20 cellular contexts compared by ENCODE assay signal in genomic region chr4:26463386-26463785, GRCh38. TPM values are rescaled to one million over a fixed set of nuclear protein-coding genes. Genes with fewer than 3 reads are reported as not detected.
DNase-seq lines count a peak whose midpoint lies in the region; TF ChIP-seq lines count a peak whose summit lies in the region.
"Had no signal": no experiment of that assay in that cellular context is flagged by ENCODE, and none has a peak within 500 bp of the region (broad histone marks: within the 10 kb centered on the region; RNA-seq: fewer than 3 reads in every experiment).

No MANE protein-coding gene starts in this region.

- no peaks in the 10 kb centered on the region for H3K36me3 Mint-ChIP-seq in T-helper 2 cell treated with Interferon-gamma antibody and Interleukin-4, amounts not matched to agents 5 μg/mL and 100 μg/mL, for 36 hours (ENCODE audit: low read depth)
- H3K36me3 Mint-ChIP-seq: CD4-positive, alpha-beta memory T cell had no signal

- CTCF ChIA-PET in HEK293 (lab: Yijun Ruan, JAX), result interaction anchor here (0.7 kb wide), 1 partner anchor 306 kb away, joined by 4 read pairs; no protein-coding TSS in a partner anchor

- H3K36me3 ChIP-seq in HEK293 (ENCODE audit: control insufficient read depth in 2 of 2, insufficient read depth in 1 of 2, low read length in 2 of 2), result no peaks in the 10 kb centered on the region
- no peaks in the 10 kb centered on the region for H3K36me3 ChIP-seq in SJCRH30
- H3K36me3 ChIP-seq in muscle layer of colon (ENCODE audit: insufficient read depth, low read length), result no peaks in the 10 kb centered on the region

- POLR2A ChIA-PET in HEK293 (lab: Yijun Ruan, JAX), result no interaction called here

- no peak overlapping the region for H3K4me3 Mint-ChIP-seq in T-helper 2 cell treated with Interferon-gamma antibody and Interleukin-4, amounts not matched to agents 5 μg/mL and 100 μg/mL, for 36 hours
- H3K4me3 Mint-ChIP-seq: CD4-positive, alpha-beta memory T cell had no signal

- H3K9ac ChIP-seq in muscle layer of colon (ENCODE audit: low read length), result no peak overlapping the region
- H3K9ac ChIP-seq: GM23248 had no signal

- no peaks in the 10 kb centered on the region for H3K9me3 Mint-ChIP-seq in T-helper 2 cell treated with Interferon-gamma antibody and Interleukin-4, amounts not matched to agents 5 μg/mL and 100 μg/mL, for 36 hours

- H3K4me3 ChIP-seq in HEK293 (ENCODE audit: low read depth, low read length), result no peak overlapping the region
- H3K4me3 ChIP-seq in SJCRH30, result no peak overlapping the region
- no peak overlapping the region for H3K4me3 ChIP-seq in muscle layer of colon (ENCODE audit: low read depth in 1 of 2, low read length in 2 of 2)
- H3K4me3 ChIP-seq: GM23248 had no signal

- TF ChIP-seq CTCF in HEK293 (tag by site-specific recombination; IDR thresholded peaks at IDR 0.05), result no peak

- H3K27me3 Mint-ChIP-seq in T-helper 2 cell treated with Interferon-gamma antibody and Interleukin-4, amounts not matched to agents 5 μg/mL and 100 μg/mL, for 36 hours (ENCODE audit: low read depth), result no peaks in the 10 kb centered on the region

- H3K27me3 ChIP-seq in SJCRH30 (no peaks in the 10 kb centered on the region), muscle layer of colon (ENCODE audit: control insufficient read depth in 1 of 2, insufficient read depth in 2 of 2, low read length in 2 of 2) (no peaks in the 10 kb centered on the region)

- H3K27ac Mint-ChIP-seq in T-helper 2 cell treated with Interferon-gamma antibody and Interleukin-4, amounts not matched to agents 5 μg/mL and 100 μg/mL, for 36 hours, result no peak overlapping the region
- H3K27ac Mint-ChIP-seq: CD4-positive, alpha-beta memory T cell had no signal

- H3K4me1 Mint-ChIP-seq in T-helper 2 cell treated with Interferon-gamma antibody and Interleukin-4, amounts not matched to agents 5 μg/mL and 100 μg/mL, for 36 hours (ENCODE audit: low read depth), result peaks cover 7% of the 10 kb centered on the region

- no peak for DNase-seq in SJCRH30
- DNase-seq in dedifferentiated amniotic fluid mesenchymal stem cell (ENCODE audit: extremely low spot score), result no peak
- DNase-seq in T-helper 2 cell treated with Interferon-gamma antibody and Interleukin-4, amounts not matched to agents 5 μg/mL and 100 μg/mL, for 36 hours (ENCODE audit: low spot score), result no peak
- DNase-seq in substantia nigra (lab: John Stamatoyannopoulos, UW), result no peak
- DNase-seq: C1 segment of cervical spinal cord; Calu3; CD4-positive, alpha-beta memory T cell; COR-L47; DMS53; DMS79 treated with DMSO at 0.1 percent for 48 hours; GF-D8; GM23248; H7; HCEC 1CT had no signal

- H3K9me3 ChIP-seq in HEK293 (ENCODE audit: control insufficient read depth, insufficient read depth, low read depth, low read length) (no peaks in the 10 kb centered on the region), SJCRH30 (replicated peaks) (peaks cover 7% of the 10 kb centered on the region; the same call in 1 of the 2 replicates), muscle layer of colon (ENCODE audit: low read length) (no peaks in the 10 kb centered on the region)

- H3K4me1 ChIP-seq in HEK293 (ENCODE audit: control insufficient read depth, insufficient read depth, low read length) (no peaks in the 10 kb centered on the region), SJCRH30 (peaks cover 8% of the 10 kb centered on the region; the same call in 1 of the 2 replicates), muscle layer of colon (ENCODE audit: insufficient read depth, low read length) (peaks cover 31% of the 10 kb centered on the region)

- no peak overlapping the region for H3K27ac ChIP-seq in HEK293 (ENCODE audit: extremely low read depth, low read depth, low read length)
- H3K27ac ChIP-seq in SJCRH30, result peak overlapping the region; percentile 17; the same call in 1 of the 2 replicates
- H3K27ac ChIP-seq in muscle layer of colon (ENCODE audit: low read depth, low read length), result peak overlapping the region; percentile 13
- no peak overlapping the region for H3K27ac ChIP-seq in substantia nigra (ENCODE audit: low read depth, low read length, poor library complexity, severe bottlenecking)
- H3K27ac ChIP-seq: GM23248 had no signal

TF ChIP-seq in HEK293, 187 proteins besides CTCF, POLR2A, EP300 and RAD21:
- TF ChIP-seq, protein P1, sequence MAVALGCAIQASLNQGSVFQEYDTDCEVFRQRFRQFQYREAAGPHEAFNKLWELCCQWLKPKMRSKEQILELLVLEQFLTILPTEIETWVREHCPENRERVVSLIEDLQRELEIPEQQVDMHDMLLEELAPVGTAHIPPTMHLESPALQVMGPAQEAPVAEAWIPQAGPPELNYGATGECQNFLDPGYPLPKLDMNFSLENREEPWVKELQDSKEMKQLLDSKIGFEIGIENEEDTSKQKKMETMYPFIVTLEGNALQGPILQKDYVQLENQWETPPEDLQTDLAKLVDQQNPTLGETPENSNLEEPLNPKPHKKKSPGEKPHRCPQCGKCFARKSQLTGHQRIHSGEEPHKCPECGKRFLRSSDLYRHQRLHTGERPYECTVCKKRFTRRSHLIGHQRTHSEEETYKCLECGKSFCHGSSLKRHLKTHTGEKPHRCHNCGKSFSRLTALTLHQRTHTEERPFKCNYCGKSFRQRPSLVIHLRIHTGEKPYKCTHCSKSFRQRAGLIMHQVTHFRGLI (tag by site-specific recombination; IDR thresholded peaks at IDR 0.05), result no peak
- TF ChIP-seq ZNF624 (tag by site-specific recombination; IDR thresholded peaks at IDR 0.05), result no peak
- TF ChIP-seq, protein P2, sequence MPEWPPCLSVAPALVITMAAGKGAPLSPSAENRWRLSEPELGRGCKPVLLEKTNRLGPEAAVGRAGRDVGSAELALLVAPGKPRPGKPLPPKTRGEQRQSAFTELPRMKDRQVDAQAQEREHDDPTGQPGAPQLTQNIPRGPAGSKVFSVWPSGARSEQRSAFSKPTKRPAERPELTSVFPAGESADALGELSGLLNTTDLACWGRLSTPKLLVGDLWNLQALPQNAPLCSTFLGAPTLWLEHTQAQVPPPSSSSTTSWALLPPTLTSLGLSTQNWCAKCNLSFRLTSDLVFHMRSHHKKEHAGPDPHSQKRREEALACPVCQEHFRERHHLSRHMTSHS (tag by site-specific recombination; IDR thresholded peaks at IDR 0.05), result no peak
- no peak for TF ChIP-seq ZNF747 (tag by site-specific recombination; IDR thresholded peaks at IDR 0.05)
- peak; percentile 88 for TF ChIP-seq RBAK (tag by site-specific recombination; IDR thresholded peaks at IDR 0.05)

RNA-seq across cellular contexts. Expression of gene CCKAR, which starts 26.9 kb away (rescaled TPM):
- total RNA-seq in SJCRH30 (2014; rRNA removed; shearing (Covaris generic)), result 0.61 and 1.1 TPM in 2 replicates
- total RNA-seq: A172; A673; Calu3; CD4-positive, alpha-beta memory T cell; G401; GM23248; H1; H7 had no signal

Comparison
In these comparisons a context has a peak if more than half of its experiments do, and no peak if none do; other contexts are left out.
1. H3K27ac ChIP-seq: peak in SJCRH30 (single experiment) and muscle layer of colon (single experiment); none in HEK293 (single experiment) and substantia nigra (single experiment).